21 cellular contexts compared by ENCODE assay signal in the genomic region with DNA sequence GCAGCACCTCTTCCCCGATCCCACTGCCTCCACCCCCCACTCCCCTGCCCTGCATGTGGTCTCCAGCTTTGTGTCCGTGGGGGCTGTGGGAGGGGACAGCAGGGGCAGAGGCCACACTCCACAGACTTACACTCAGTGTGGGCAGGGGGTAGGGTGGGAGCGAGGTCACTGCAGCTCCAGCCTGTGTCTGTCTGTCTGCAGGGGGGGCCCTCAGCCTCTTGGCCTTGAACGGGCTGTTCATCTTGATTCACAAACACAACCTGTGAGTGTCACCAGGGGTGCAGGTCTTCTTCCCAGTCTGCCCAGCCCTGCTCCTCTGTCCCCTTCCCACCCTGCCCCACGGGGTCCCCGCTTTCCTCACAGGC. TPM values are rescaled to one million over a fixed set of nuclear protein-coding genes. Genes with fewer than 3 reads are reported as not detected.
DNase-seq lines count a peak whose midpoint lies in the region; ATAC-seq and TF ChIP-seq lines count a peak whose summit lies in the region.
"Had no signal": no experiment of that assay in that cellular context is flagged by ENCODE, and none has a peak within 500 bp of the region (broad histone marks: within the 10 kb centered on the region; RNA-seq: fewer than 3 reads in every experiment).

No MANE protein-coding gene starts in this region.

- WGBS in transverse colon (ENCODE audit: low coverage in 1 of 2), 2 donors: 87% methylated on average over 6 of the region's 6 CpGs; no CpG with 5 or more reads in 1 of the 2 donors
- WGBS in gastroesophageal sphincter (ENCODE audit: low coverage in 1 of 2), 2 donors: no CpG with 5 or more reads among the region's 6 CpGs

- in situ Hi-C loops in transverse colon (cut with MboI; ENCODE audit: low pct_ligation_motif_present in 1 of 4, low pct_unique_long_range_greater_than_20kb in 1 of 4, low sequenced_read_pairs in 3 of 4): no loop called here

- H3K79me2 ChIP-seq in osteoblast (ENCODE audit: insufficient read depth, low read length): peaks cover 17% of the 10 kb centered on the region
- H3K79me2 ChIP-seq in PC-3 (ENCODE audit: low read length): peaks cover 26% of the 10 kb centered on the region

- peaks cover 7% of the 10 kb centered on the region for H3K4me1 Mint-ChIP-seq in CD14-positive monocyte

- BruUV-seq in PC-3 (replicated peaks; lab: Mats Ljungman, UMichigan): no TSS peak

- H2AFZ ChIP-seq in osteoblast (ENCODE audit: low read length): no peak overlapping the region
- no peak overlapping the region for H2AFZ ChIP-seq in PC-3 (ENCODE audit: low read length)

- no peak overlapping the region for H3K9ac ChIP-seq in PC-3 (ENCODE audit: low read length)

- H3K27ac Mint-ChIP-seq in CD14-positive monocyte: peak overlapping the region in 1 of 7 donors; percentile 74
- H3K27ac Mint-ChIP-seq: B cell; CD4-positive, CD25-positive, alpha-beta regulatory T cell had no signal

- H3K27me3 Mint-ChIP-seq in CD14-positive monocyte (ENCODE audit: low read depth in 3 of 3): peaks cover 0 to 5% (median 0%) of the 10 kb centered on the region in 3 donors
- H3K27me3 Mint-ChIP-seq: B cell; CD4-positive, CD25-positive, alpha-beta regulatory T cell had no signal

- no peaks in the 10 kb centered on the region for H3K27me3 ChIP-seq in osteoblast (ENCODE audit: insufficient read depth, low read length)
- H3K27me3 ChIP-seq in transverse colon: no peaks in the 10 kb centered on the region
- H3K27me3 ChIP-seq in PC-3 (ENCODE audit: low read length): no peaks in the 10 kb centered on the region
- no peaks in the 10 kb centered on the region for H3K27me3 ChIP-seq in gastroesophageal sphincter
- H3K27me3 ChIP-seq: Peyer's patch had no signal

- H3K9me3 Mint-ChIP-seq in CD14-positive monocyte: peaks cover 0 to 5% (median 0%) of the 10 kb centered on the region in 7 donors
- H3K9me3 Mint-ChIP-seq: CD4-positive, CD25-positive, alpha-beta regulatory T cell had no signal

- peaks cover 11 to 40% of the 10 kb centered on the region in 2 donors for H3K36me3 Mint-ChIP-seq in CD14-positive monocyte
- H3K36me3 Mint-ChIP-seq: CD4-positive, CD25-positive, alpha-beta regulatory T cell had no signal

- CTCF ChIA-PET in PC-3 (lab: Charles Lee): no interaction called here

- intact Hi-C loops in CD14-positive monocyte (cut with micrococcal nuclease): loop anchor here in 1 of 2 donors (5.0 kb wide), 1 partner anchor 467 kb away; a partner anchor contains a TSS
- intact Hi-C loops in transverse colon (cut with DNase I; ENCODE audit: low total_unique reads): loop anchor here (10.0 kb wide), 1 partner anchor 224 kb away; no protein-coding TSS in a partner anchor
- intact Hi-C loops in PC-3 (cut with micrococcal nuclease): no loop called here

- H3K4me2 ChIP-seq in osteoblast (ENCODE audit: insufficient read depth, low read length): no peak overlapping the region
- no peak overlapping the region for H3K4me2 ChIP-seq in PC-3 (ENCODE audit: low read length)
- H3K4me2 ChIP-seq: A549 had no signal

- no peaks in the 10 kb centered on the region for H3F3A ChIP-seq in PC-3 (ENCODE audit: low read length, unreplicated experiment)

- H3K36me3 ChIP-seq in osteoblast (ENCODE audit: insufficient read depth, low read length) (no peaks in the 10 kb centered on the region), transverse colon (peaks cover 0 to 5% (median 0%) of the 10 kb centered on the region in 4 donors), PC-3 (ENCODE audit: low read depth, low read length) (peaks cover 18% of the 10 kb centered on the region), gastroesophageal sphincter (peaks cover 0 to 54% of the 10 kb centered on the region in 2 donors)

- H3K9me3 ChIP-seq in osteoblast (ENCODE audit: low read depth, low read length): no peaks in the 10 kb centered on the region
- no peaks in the 10 kb centered on the region for H3K9me3 ChIP-seq in transverse colon
- no peaks in the 10 kb centered on the region for H3K9me3 ChIP-seq in PC-3 (ENCODE audit: low read length)
- no peaks in the 10 kb centered on the region for H3K9me3 ChIP-seq in gastroesophageal sphincter
- H3K9me3 ChIP-seq: A549, Peyer's patch had no signal

- H3K9me2 ChIP-seq in PC-3 (replicated peaks; ENCODE audit: low read length): no peaks in the 10 kb centered on the region

- H3K4me3 Mint-ChIP-seq in CD14-positive monocyte: no peak overlapping the region
- H3K4me3 Mint-ChIP-seq: B cell; CD4-positive, CD25-positive, alpha-beta regulatory T cell had no signal

- no peak for TF ChIP-seq CTCF in CD14-positive monocyte (IDR thresholded peaks at IDR 0.05)
- TF ChIP-seq CTCF in osteoblast (IDR thresholded peaks at IDR 0.05; ENCODE audit: extremely low read depth, low read depth, low read length): no peak
- no peak for TF ChIP-seq CTCF in transverse colon (IDR thresholded peaks at IDR 0.05)
- TF ChIP-seq CTCF in PC-3 (conservative IDR thresholded peaks at IDR 0.05; ENCODE audit: low read depth, low read length): no peak
- TF ChIP-seq CTCF in gastroesophageal sphincter (IDR thresholded peaks at IDR 0.05): no peak

- H3K27ac ChIP-seq in osteoblast (ENCODE audit: low read depth, low read length) (no peak overlapping the region), transverse colon (no peak overlapping the region), PC-3 (ENCODE audit: low read length) (no peak overlapping the region), gastroesophageal sphincter (no peak overlapping the region)
- H3K27ac ChIP-seq: A549, Peyer's patch, SK-N-MC had no signal

- DNase-seq in activated gamma-delta T cell treated with Interleukin-2 at 50 U/mL for 16 hours: peak; percentile 1
- DNase-seq in activated gamma-delta T cell (lab: John Stamatoyannopoulos, UW): no peak
- DNase-seq in CD14-positive monocyte (ENCODE audit: low spot score): peak; percentile 43
- peak; percentile 69 for DNase-seq in osteoblast (ENCODE audit: insufficient read length, low spot score, missing footprints)
- peak; percentile 4 for DNase-seq in transverse colon
- no peak for DNase-seq in PC-3
- DNase-seq: CD4-positive, CD25-positive, alpha-beta regulatory T cell; DMS79; Kasumi-1; NCI-H1694; NCI-H2081; NCI-H2171; NCI-H345; NCI-H524; NCI-H774; Peyer's patch; SHP77 had no signal

- H4K20me1 ChIP-seq in osteoblast (ENCODE audit: insufficient read depth, low read length) (peaks cover 17% of the 10 kb centered on the region), PC-3 (ENCODE audit: low read length) (no peaks in the 10 kb centered on the region)

- no peak overlapping the region for H3K4me3 ChIP-seq in osteoblast (ENCODE audit: insufficient read depth, low read length)
- H3K4me3 ChIP-seq in transverse colon: no peak overlapping the region
- no peak overlapping the region for H3K4me3 ChIP-seq in PC-3 (ENCODE audit: low read length)
- no peak overlapping the region for H3K4me3 ChIP-seq in gastroesophageal sphincter
- H3K4me3 ChIP-seq: A549, Peyer's patch, SK-N-MC had no signal

- H3K4me1 ChIP-seq in osteoblast (ENCODE audit: insufficient read depth, low read length): no peaks in the 10 kb centered on the region
- peaks cover 0 to 9% (median 8%) of the 10 kb centered on the region in 4 donors for H3K4me1 ChIP-seq in transverse colon
- 0 out of 2 replicates have a peak, but pooled peaks cover under 1% of the 10 kb centered on the region for H3K4me1 ChIP-seq in PC-3 (ENCODE audit: insufficient read depth, low read length)
- peaks cover 0 to 16% (median 5%) of the 10 kb centered on the region in 3 donors for H3K4me1 ChIP-seq in gastroesophageal sphincter
- H3K4me1 ChIP-seq: A549 had no signal

- TF ChIP-seq EP300 in transverse colon (IDR thresholded peaks at IDR 0.05; ENCODE audit: low read depth) (no peak), gastroesophageal sphincter (IDR thresholded peaks at IDR 0.05) (no peak)

- POLR2A ChIA-PET in PC-3 (lab: Charles Lee; ENCODE audit: unreplicated experiment): no interaction called here

- no peak for ATAC-seq in PC-3
- no peak for ATAC-seq in gastroesophageal sphincter
- ATAC-seq: A549 had no signal

- TF ChIP-seq POLR2A in transverse colon (IDR thresholded peaks at IDR 0.05) (no peak), gastroesophageal sphincter (IDR thresholded peaks at IDR 0.05) (no peak)

RNA-seq across cellular contexts. Expression of a gene that starts 6.5 kb away (rescaled TPM):
- 10 to 100 TPM; 17.9 to 18.0 TPM for polyA plus RNA-seq in CD14-positive monocyte
- 7.7 and 11.2 TPM in 2 replicates for total RNA-seq in osteoblast
- total RNA-seq in transverse colon: 10 to 100 TPM in 2 of 4 donors, 1 to 10 TPM in 2; 5.2 to 12.6 (median 9.9) TPM
- 44.4 and 48.3 TPM in 2 replicates for total RNA-seq in PC-3 (2014; rRNA removed)
- 10 to 100 TPM in 2 of 4 donors, 1 to 10 TPM in 2; 7.5 to 13.4 (median 9.5) TPM for total RNA-seq in gastroesophageal sphincter

RNA-seq across cellular contexts. Expression of a gene that starts 6.6 kb away (rescaled TPM):
- polyA plus RNA-seq in CD14-positive monocyte: 1 to 10 TPM; 1.7 to 2.7 TPM
- 6.2 and 7.4 TPM in 2 replicates for total RNA-seq in osteoblast
- 10 to 100 TPM in 3 of 4 donors, 1 to 10 TPM in 1; 5.3 to 52.7 (median 21.2) TPM for total RNA-seq in transverse colon
- 26.7 and 37.9 TPM in 2 replicates for total RNA-seq in PC-3 (2014; rRNA removed)
- total RNA-seq in gastroesophageal sphincter: 10 to 100 TPM in 3 of 4 donors, 1 to 10 TPM in 1; 4.8 to 14.7 (median 11.7) TPM

Comparison
In these comparisons a context has a peak if more than half of its experiments do, and no peak if none do; other contexts are left out.
1. DNase-seq: peak in activated gamma-delta T cell treated with Interleukin-2 at 50 U/mL for 16 hours (single experiment), CD14-positive monocyte (single experiment), osteoblast (single experiment) and transverse colon (single experiment); none in activated gamma-delta T cell (single experiment) and PC-3 (single experiment).